15 cellular contexts compared by ENCODE assay signal in genomic region chr4:2057382-2058065, GRCh38. TPM values are rescaled to one million over a fixed set of nuclear protein-coding genes. Genes with fewer than 3 reads are reported as not detected.
DNase-seq lines count a peak whose midpoint lies in the region; ATAC-seq and TF ChIP-seq lines count a peak whose summit lies in the region.
"Had no signal": no experiment of that assay in that cellular context is flagged by ENCODE, and none has a peak within 500 bp of the region (broad histone marks: within the 10 kb centered on the region; RNA-seq: fewer than 3 reads in every experiment).

No MANE protein-coding gene starts in this region.

- H3K27me3 Mint-ChIP-seq in activated CD4-positive, alpha-beta T cell treated with anti-CD3 and anti-CD28 coated beads, Interleukin-2, amount 10 ng/mL, durations not matched to agents 7 days and 5 days: peaks cover 39% of the 10 kb centered on the region

- CTCF ChIA-PET in activated CD4-positive, alpha-beta T cell treated with anti-CD3 and anti-CD28 coated beads, Interleukin-2, amount 10 ng/mL, durations not matched to agents 7 days and 5 days (lab: Charles Lee): interaction anchor here (2.4 kb wide), 1 partner anchor 14 kb away, joined by 7 read pairs; no protein-coding TSS in a partner anchor
- CTCF ChIA-PET in Panc1 (lab: Charles Lee): no interaction called here

- no peaks in the 10 kb centered on the region for H3K27me3 ChIP-seq in Panc1 (ENCODE audit: control insufficient read depth, insufficient read depth, low read length)
- no peaks in the 10 kb centered on the region for H3K27me3 ChIP-seq in dorsolateral prefrontal cortex
- H3K27me3 ChIP-seq in osteoblast (ENCODE audit: insufficient read depth, low read length): peaks cover 35% of the 10 kb centered on the region

- H3K9me3 Mint-ChIP-seq in activated CD4-positive, alpha-beta T cell treated with anti-CD3 and anti-CD28 coated beads, Interleukin-2, amount 10 ng/mL, durations not matched to agents 7 days and 5 days: no peaks in the 10 kb centered on the region

- DNase-seq in activated CD4-positive, alpha-beta T cell treated with anti-CD3 and anti-CD28 coated beads, Interleukin-2, amount 10 ng/mL, durations not matched to agents 7 days and 5 days: no peak
- DNase-seq in activated CD4-positive, alpha-beta T cell treated with anti-CD3 and anti-CD28 coated beads for 4 hours: no peak
- DNase-seq in Panc1 (ENCODE audit: low read depth, low spot score) (no peak), dorsolateral prefrontal cortex (peak in 1 of 10 donors; percentile 29), osteoblast (ENCODE audit: insufficient read length, low spot score, missing footprints) (peak; percentile 36), NCI-H524 treated with DMSO at 0.1 percent for 48 hours (lab: John Stamatoyannopoulos, UW) (no peak)
- DNase-seq: Calu3, cortex of kidney, heart right ventricle, kidney glomerular epithelial cell had no signal

- no peaks in the 10 kb centered on the region for H3K36me3 ChIP-seq in Panc1 (ENCODE audit: control insufficient read depth, insufficient read depth, low read length)
- no peaks in the 10 kb centered on the region for H3K36me3 ChIP-seq in osteoblast (ENCODE audit: insufficient read depth, low read length)
- H3K36me3 ChIP-seq: heart right ventricle, tibial nerve had no signal

- POLR2A ChIA-PET in activated CD4-positive, alpha-beta T cell treated with anti-CD3 and anti-CD28 coated beads, Interleukin-2, amount 10 ng/mL, durations not matched to agents 7 days and 5 days (lab: Charles Lee): no interaction called here
- POLR2A ChIA-PET in Panc1 (lab: Charles Lee): no interaction called here

- TF ChIP-seq CTCF in Panc1 (IDR thresholded peaks at IDR 0.05): no peak
- TF ChIP-seq CTCF in dorsolateral prefrontal cortex (IDR thresholded peaks at IDR 0.05 in 54 of 56, conservative IDR thresholded peaks at IDR 0.05 in 2 of 56; ENCODE audit: low read depth in 1 of 56, partially characterized antibody in 56 of 56): no peak
- no peak for TF ChIP-seq CTCF in osteoblast (IDR thresholded peaks at IDR 0.05; ENCODE audit: extremely low read depth, low read depth, low read length)

- intact Hi-C loops in Panc1 (cut with micrococcal nuclease; ENCODE audit: unreplicated experiment) (no loop called here), dorsolateral prefrontal cortex (cut with DNase I) (loop anchor here (1.0 to 5.0 kb wide), 2 partner anchors 48 to 50 kb away; partner anchors contain the start of gene NELFA (in 1 of the 2))

- peak overlapping the region; percentile 53 for H3K4me3 Mint-ChIP-seq in activated CD4-positive, alpha-beta T cell treated with anti-CD3 and anti-CD28 coated beads, Interleukin-2, amount 10 ng/mL, durations not matched to agents 7 days and 5 days

- H3K4me1 ChIP-seq in Panc1 (ENCODE audit: control insufficient read depth, insufficient read depth, low read length) (peaks cover 6% of the 10 kb centered on the region), osteoblast (ENCODE audit: insufficient read depth, low read length) (no peaks in the 10 kb centered on the region)

- ATAC-seq in Panc1 (no peak), GM21423 (IDR thresholded peaks at IDR 0.05; ENCODE audit: unreplicated experiment) (no peak), GM21723 (IDR thresholded peaks at IDR 0.05; ENCODE audit: unreplicated experiment) (no peak)
- ATAC-seq: esophagus mucosa, mucosa of descending colon had no signal

- H3K4me3 ChIP-seq in Panc1 (ENCODE audit: low read depth in 2 of 2, low read length in 2 of 2): no peak overlapping the region
- H3K4me3 ChIP-seq in dorsolateral prefrontal cortex: peak overlapping the region; percentile 53 to 83 (median 70)
- no peak overlapping the region for H3K4me3 ChIP-seq in osteoblast (ENCODE audit: insufficient read depth, low read length)
- H3K4me3 ChIP-seq: mucosa of descending colon had no signal

- in situ Hi-C loops in Panc1 (cut with HindIII; ENCODE audit: low pct_unique_long_range_greater_than_20kb, low sequenced_read_pairs): no loop called here

- H3K9me3 ChIP-seq in Panc1 (ENCODE audit: control insufficient read depth, insufficient read depth, low read depth, low read length) (no peaks in the 10 kb centered on the region), osteoblast (ENCODE audit: low read depth, low read length) (no peaks in the 10 kb centered on the region)
- H3K9me3 ChIP-seq: heart right ventricle, mucosa of descending colon, tibial nerve had no signal

- H2AFZ ChIP-seq in osteoblast (ENCODE audit: low read length): no peak overlapping the region

- no peak overlapping the region for H3K27ac ChIP-seq in Panc1 (ENCODE audit: low read length)
- peak overlapping the region in 55 of 59 donors; percentile 55 to 95 (median 89) for H3K27ac ChIP-seq in dorsolateral prefrontal cortex
- H3K27ac ChIP-seq in osteoblast (ENCODE audit: low read depth, low read length): no peak overlapping the region
- H3K27ac ChIP-seq: heart right ventricle, tibial nerve had no signal

- no peak overlapping the region for H3K27ac Mint-ChIP-seq in activated CD4-positive, alpha-beta T cell treated with anti-CD3 and anti-CD28 coated beads, Interleukin-2, amount 10 ng/mL, durations not matched to agents 7 days and 5 days

- no peaks in the 10 kb centered on the region for H3K79me2 ChIP-seq in osteoblast (ENCODE audit: insufficient read depth, low read length)

- no peak overlapping the region for H3K4me2 ChIP-seq in osteoblast (ENCODE audit: insufficient read depth, low read length)

- no peaks in the 10 kb centered on the region for H4K20me1 ChIP-seq in osteoblast (ENCODE audit: insufficient read depth, low read length)

- H3K4me1 Mint-ChIP-seq in activated CD4-positive, alpha-beta T cell treated with anti-CD3 and anti-CD28 coated beads, Interleukin-2, amount 10 ng/mL, durations not matched to agents 7 days and 5 days: peaks cover 2% of the 10 kb centered on the region

- H3K36me3 Mint-ChIP-seq in activated CD4-positive, alpha-beta T cell treated with anti-CD3 and anti-CD28 coated beads, Interleukin-2, amount 10 ng/mL, durations not matched to agents 7 days and 5 days (ENCODE audit: low read depth): no peaks in the 10 kb centered on the region

- BruUV-seq in Panc1 (replicated peaks; lab: Mats Ljungman, UMichigan): TSS peak; percentile 93

RNA-seq across cellular contexts. Expression of gene NAT8L, which starts 1.6 kb away (rescaled TPM):
- total RNA-seq in activated CD4-positive, alpha-beta T cell treated with anti-CD3 and anti-CD28 coated beads, Interleukin-2, amount 10 ng/mL, durations not matched to agents 7 days and 5 days: under 1 TPM in 1 of 2 experiments, not detected in 1; 0.07 TPM
- 16.6 TPM for total RNA-seq in Panc1 (2021; ENCODE audit: unreplicated experiment)
- polyA plus RNA-seq in Panc1 (2012; ENCODE audit: insufficient read length): 25.9 TPM
- 100 to 1,000 TPM in 119 of 120 experiments, 10 to 100 TPM in 1; 89.4 to 267 (median 170) TPM for total RNA-seq in dorsolateral prefrontal cortex
- total RNA-seq in osteoblast: under 0.01 TPM in 2 replicates

RNA-seq across cellular contexts. Expression of gene NELFA, which starts 48.8 kb away (rescaled TPM):
- total RNA-seq in activated CD4-positive, alpha-beta T cell treated with anti-CD3 and anti-CD28 coated beads, Interleukin-2, amount 10 ng/mL, durations not matched to agents 7 days and 5 days: 10 to 100 TPM; 34.7 to 36.2 TPM
- 27.0 TPM for total RNA-seq in Panc1 (2021; ENCODE audit: unreplicated experiment)
- polyA plus RNA-seq in Panc1 (2012; ENCODE audit: insufficient read length): 40.7 TPM
- 10 to 100 TPM; 31.6 to 76.1 (median 48.7) TPM for total RNA-seq in dorsolateral prefrontal cortex
- 19.2 and 19.9 TPM in 2 replicates for total RNA-seq in osteoblast

Comparison
In these comparisons a context has a peak if more than half of its experiments do, and no peak if none do; other contexts are left out.
1. H3K27ac ChIP-seq: peak in dorsolateral prefrontal cortex (55 of 59); none in Panc1 (single experiment) and osteoblast (single experiment).
2. H3K4me3 ChIP-seq: peak in dorsolateral prefrontal cortex (59 of 59); none in Panc1 (0 of 2) and osteoblast (single experiment).
3. RNA of gene NAT8L, which starts 1.6 kb away (total RNA-seq): 89.4 to 267 TPM in dorsolateral prefrontal cortex and 16.6 TPM in Panc1 (single experiment); 0.07 TPM in activated CD4-positive, alpha-beta T cell treated with anti-CD3 and anti-CD28 coated beads, Interleukin-2, amount 10 ng/mL, durations not matched to agents 7 days and 5 days and under 0.01 TPM in osteoblast; every median in the first group is over 10 times any median in the second.